8 cellular contexts compared by ENCODE assay signal in genomic region chr11:19242184-19242932, GRCh38. TPM values are rescaled to one million over a fixed set of nuclear protein-coding genes. Genes with fewer than 3 reads are reported as not detected.
A peak's percentile ranks its signal among the peaks of the same experiment; 100 is the strongest.
DNase-seq lines count a peak whose midpoint lies in the region; ATAC-seq, FAIRE-seq and TF ChIP-seq lines count a peak whose summit lies in the region.
"Had no signal": no experiment of that assay in that cellular context is flagged by ENCODE, and none has a peak within 500 bp of the region (broad histone marks: within the 10 kb centered on the region; RNA-seq: fewer than 3 reads in every experiment).

No MANE protein-coding gene starts in this region.

- H3K9me3 ChIP-seq in GM23248 (ENCODE audit: low read depth) = no peaks in the 10 kb centered on the region

- DNase-seq in GM23248 = peak; percentile 58
- DNase-seq in activated CD4-positive, alpha-beta T cell treated with anti-CD3 and anti-CD28 coated beads, Interleukin-2, amount 50 U/mL, for 48 hours = peak; percentile 10 to 20
- DNase-seq in left ventricle myocardium superior = peak; percentile 35
- peak; percentile 33 for DNase-seq in stimulated activated CD8-positive, alpha-beta memory T cell treated with anti-CD3 and anti-CD28 coated beads, Interleukin-4, amount 100 ng/mL, for 48 hours
- no peak for DNase-seq in GM19239 (ENCODE audit: insufficient read length, low spot score)
- no peak for DNase-seq in D721Med (ENCODE audit: insufficient read length, low spot score)

- no peak overlapping the region for H3K9ac ChIP-seq in GM23248

- no peaks in the 10 kb centered on the region for H3K79me2 ChIP-seq in GM23248 (ENCODE audit: insufficient read depth)

- in situ Hi-C loops in GM23248 (cut with MboI) = no loop called here

- H3K9me2 ChIP-seq in GM23248 (ENCODE audit: insufficient read depth) = no peaks in the 10 kb centered on the region

- H3K27me3 ChIP-seq in GM23248 (replicated peaks; ENCODE audit: insufficient read depth) = peaks cover 27% of the 10 kb centered on the region

- H3K27ac ChIP-seq in GM23248 = no peak overlapping the region

- ATAC-seq in left ventricle myocardium superior = peak; percentile 3
- no peak for ATAC-seq in HG03159 (IDR thresholded peaks at IDR 0.05; ENCODE audit: unreplicated experiment)

- H3K4me1 ChIP-seq in GM23248 (ENCODE audit: insufficient read depth) = 0 out of 2 replicates have a peak, but pooled peaks cover 9% of the 10 kb centered on the region

- intact Hi-C loops in left ventricle myocardium superior (cut with micrococcal nuclease) = no loop called here

- peak overlapping the region; percentile 56 for H2AFZ ChIP-seq in GM23248

- no peaks in the 10 kb centered on the region for H4K20me1 ChIP-seq in GM23248 (ENCODE audit: insufficient read depth)

- FAIRE-seq in GM19239 (lab: Jason Lieb, UNC) = no peak
- FAIRE-seq in D721Med (lab: Jason Lieb, UNC) = no peak

- H3K4me2 ChIP-seq in GM23248 (ENCODE audit: unreplicated experiment) = peak overlapping the region; percentile 99

- TF ChIP-seq CTCF in D721Med (IDR thresholded peaks at IDR 0.05; ENCODE audit: insufficient read depth, missing control alignments) = no peak

- WGBS in GM23248 (ENCODE audit: low coverage in 1 of 2, low lambda C conversion rate in 2 of 2, missing lambda C conversion rate in 2 of 2), 2 experiments = 12% methylated on average over 51 to 55 of the region's 55 CpGs

- peak overlapping the region; percentile 82 for H3K4me3 ChIP-seq in GM23248

- H3K36me3 ChIP-seq in GM23248 (ENCODE audit: low read depth) = no peaks in the 10 kb centered on the region

- H3F3A ChIP-seq in GM23248 (ENCODE audit: insufficient read depth) = no peaks in the 10 kb centered on the region; the same call in 1 of the 2 replicates

RNA-seq across cellular contexts. Expression of gene E2F8, which starts 1.6 kb away (rescaled TPM):
- 0.13 and 0.76 TPM in 2 replicates for total RNA-seq in GM23248 (2014; rRNA removed; shearing (Covaris generic))
- 1.1 and 1.4 TPM in 2 replicates for polyA plus RNA-seq in GM23248 (2016; fragmentation: Nextera tagmentation; extraction: Ambion mirVana)
- 5.8 TPM for total RNA-seq in left ventricle myocardium superior

RNA-seq across cellular contexts. Expression of gene CSRP3, which starts 40.6 kb away (rescaled TPM):
- total RNA-seq in GM23248 (2014; rRNA removed; shearing (Covaris generic)) = not detected in 2 replicates
- not detected in 2 replicates for polyA plus RNA-seq in GM23248 (2016; fragmentation: Nextera tagmentation; extraction: Ambion mirVana)
- total RNA-seq in left ventricle myocardium superior = 1,162 TPM
- total RNA-seq: SK-MEL-5 had no signal

Comparison
In these comparisons a context has a peak if more than half of its experiments do, and no peak if none do; other contexts are left out.
1. DNase-seq: peak in GM23248 (single experiment), activated CD4-positive, alpha-beta T cell treated with anti-CD3 and anti-CD28 coated beads, Interleukin-2, amount 50 U/mL, for 48 hours (2 of 2), left ventricle myocardium superior (single experiment) and stimulated activated CD8-positive, alpha-beta memory T cell treated with anti-CD3 and anti-CD28 coated beads, Interleukin-4, amount 100 ng/mL, for 48 hours (single experiment); none in GM19239 (single experiment) and D721Med (single experiment).
2. RNA of gene CSRP3, which starts 40.6 kb away (total RNA-seq): 1,162 TPM in left ventricle myocardium superior (single experiment); not detected in GM23248; every median in the first group is over 1,000 times any median in the second.